ENCODE assay signal across 10 cellular contexts in genomic region chr7:151598045-151598444, GRCh38.
DNase-seq lines count a peak whose midpoint lies in the region; TF ChIP-seq lines count a peak whose summit lies in the region.
"Had no signal": no experiment of that assay in that cellular context is flagged by ENCODE, and none has a peak within 500 bp of the region (broad histone marks: within the 10 kb centered on the region; RNA-seq: fewer than 3 reads in every experiment).

No MANE protein-coding gene starts in this region.

- H3F3A ChIP-seq in smooth muscle cell (ENCODE audit: low read depth) = peaks cover 13% of the 10 kb centered on the region

- POLR2A ChIA-PET in RWPE1 (lab: Yijun Ruan, JAX; ENCODE audit: low non-redundant PET) = no interaction called here

- no peaks in the 10 kb centered on the region for H3K9me3 ChIP-seq in fibroblast of lung (ENCODE audit: control insufficient read depth, insufficient read depth, low read depth, low read length)
- H3K9me3 ChIP-seq in smooth muscle cell (replicated peaks; ENCODE audit: low read depth) = no peaks in the 10 kb centered on the region
- H3K9me3 ChIP-seq: body of pancreas had no signal

- no peak overlapping the region for H3K27ac Mint-ChIP-seq in activated T-cell treated with anti-CD3 and anti-CD28 coated beads, Interleukin-2, amount 50 U/mL, for 24 hours

- H3K36me3 ChIP-seq in fibroblast of lung (ENCODE audit: control insufficient read depth, insufficient read depth, low read length) (no peaks in the 10 kb centered on the region), smooth muscle cell (ENCODE audit: low read depth) (no peaks in the 10 kb centered on the region)

- peaks cover 28% of the 10 kb centered on the region for H3K4me1 Mint-ChIP-seq in activated T-cell treated with anti-CD3 and anti-CD28 coated beads, Interleukin-2, amount 50 U/mL, for 24 hours (ENCODE audit: low read depth)

- H3K27me3 Mint-ChIP-seq in activated T-cell treated with anti-CD3 and anti-CD28 coated beads, Interleukin-2, amount 50 U/mL, for 24 hours = no peaks in the 10 kb centered on the region

- H2AFZ ChIP-seq in fibroblast of lung (ENCODE audit: low read length) (no peak overlapping the region), smooth muscle cell (ENCODE audit: low read depth) (no peak overlapping the region)

- no peak overlapping the region for H3K4me3 Mint-ChIP-seq in activated T-cell treated with anti-CD3 and anti-CD28 coated beads, Interleukin-2, amount 50 U/mL, for 24 hours

- H4K20me1 ChIP-seq in fibroblast of lung (ENCODE audit: control insufficient read depth, extremely low read depth, insufficient read depth, low read length) (no peaks in the 10 kb centered on the region), smooth muscle cell (ENCODE audit: low read depth) (no peaks in the 10 kb centered on the region)

- peak; percentile 15 for DNase-seq in NCI-H345 (lab: John Stamatoyannopoulos, UW)
- DNase-seq in NCI-H345 treated with DMSO at 0.1 percent for 48 hours (lab: John Stamatoyannopoulos, UW; ENCODE audit: unreplicated experiment) = no peak
- DNase-seq in RWPE1 (ENCODE audit: low spot score) = peak; percentile 73
- DNase-seq in fibroblast of lung (ENCODE audit: low read depth in 2 of 2) = peak; percentile 73 to 97
- no peak for DNase-seq in smooth muscle cell (lab: John Stamatoyannopoulos, UW; ENCODE audit: unreplicated experiment)
- no peak for DNase-seq in NCI-H1694 treated with DMSO at 0.1 percent for 48 hours (lab: John Stamatoyannopoulos, UW)
- DNase-seq in stimulated activated CD4-positive, alpha-beta T cell treated with anti-CD3 and anti-CD28 coated beads, Interleukin-4, amount 100 ng/mL, for 24 hours = no peak
- DNase-seq in activated T-cell treated with anti-CD3 and anti-CD28 coated beads, Interleukin-2, amount 50 U/mL, for 24 hours = no peak
- DNase-seq: 8988T, body of pancreas had no signal

- H3K27ac ChIP-seq in RWPE1 (no peak overlapping the region), fibroblast of lung (ENCODE audit: insufficient read depth, low read length) (no peak overlapping the region), smooth muscle cell (ENCODE audit: low read depth) (peak overlapping the region; percentile 75)
- H3K27ac ChIP-seq: body of pancreas had no signal

- H3K9me3 Mint-ChIP-seq in activated T-cell treated with anti-CD3 and anti-CD28 coated beads, Interleukin-2, amount 50 U/mL, for 24 hours = no peaks in the 10 kb centered on the region

- H3K27me3 ChIP-seq in fibroblast of lung (ENCODE audit: control insufficient read depth, insufficient read depth, low read length) (no peaks in the 10 kb centered on the region), smooth muscle cell (ENCODE audit: low read depth) (no peaks in the 10 kb centered on the region)
- H3K27me3 ChIP-seq: body of pancreas had no signal

- H3K4me3 ChIP-seq in fibroblast of lung (replicated peaks in 1 of 4; ENCODE audit: control extremely low read depth in 1 of 4, insufficient read depth in 1 of 4, low read depth in 3 of 4, low read length in 4 of 4) (no peak overlapping the region), smooth muscle cell (no peak overlapping the region)
- H3K4me3 ChIP-seq: body of pancreas had no signal

- H3K4me2 ChIP-seq in fibroblast of lung (ENCODE audit: extremely low read depth, insufficient read depth, low read length) (no peak overlapping the region), smooth muscle cell (no peak overlapping the region)

- CTCF ChIA-PET in RWPE1 (lab: Yijun Ruan, JAX) = no interaction called here

- no peak for TF ChIP-seq CTCF in RWPE1 (conservative IDR thresholded peaks at IDR 0.05; ENCODE audit: low read depth)
- TF ChIP-seq CTCF in fibroblast of lung (conservative IDR thresholded peaks at IDR 0.05 in 1 of 2, IDR thresholded peaks at IDR 0.05 in 1 of 2; ENCODE audit: low read depth in 1 of 2, low read length in 2 of 2) = no peak
- TF ChIP-seq CTCF in smooth muscle cell (IDR thresholded peaks at IDR 0.05; ENCODE audit: borderline replicate concordance, insufficient read depth, poor library complexity, severe bottlenecking) = no peak

- WGBS in smooth muscle cell (ENCODE audit: low lambda C conversion rate) = 76% methylated on average over 4 of the region's 4 CpGs

- H3K4me1 ChIP-seq in fibroblast of lung (ENCODE audit: control insufficient read depth, extremely low read depth, insufficient read depth, low read length) = peaks cover 17% of the 10 kb centered on the region
- H3K4me1 ChIP-seq in smooth muscle cell (ENCODE audit: low read depth) = no peaks in the 10 kb centered on the region

- H3K36me3 Mint-ChIP-seq in activated T-cell treated with anti-CD3 and anti-CD28 coated beads, Interleukin-2, amount 50 U/mL, for 24 hours (ENCODE audit: low read depth) = peaks cover 18% of the 10 kb centered on the region

- H3K79me2 ChIP-seq in fibroblast of lung (ENCODE audit: control insufficient read depth, insufficient read depth, low read length) (peaks cover 6% of the 10 kb centered on the region), smooth muscle cell (ENCODE audit: low read depth) (peaks cover 17% of the 10 kb centered on the region)

- H3K9ac ChIP-seq in fibroblast of lung (ENCODE audit: insufficient read depth, low read length) (no peak overlapping the region), smooth muscle cell (ENCODE audit: low read depth) (no peak overlapping the region)

Comparison
In these comparisons a context has a peak if more than half of its experiments do, and no peak if none do; other contexts are left out.
1. DNase-seq: peak in NCI-H345 (single experiment), RWPE1 (single experiment) and fibroblast of lung (2 of 2); none in NCI-H345 treated with DMSO at 0.1 percent for 48 hours (single experiment), smooth muscle cell (single experiment), NCI-H1694 treated with DMSO at 0.1 percent for 48 hours (single experiment), stimulated activated CD4-positive, alpha-beta T cell treated with anti-CD3 and anti-CD28 coated beads, Interleukin-4, amount 100 ng/mL, for 24 hours (single experiment) and activated T-cell treated with anti-CD3 and anti-CD28 coated beads, Interleukin-2, amount 50 U/mL, for 24 hours (single experiment).